9 cellular contexts compared by ENCODE assay signal in genomic region chr17:42409467-42410351, GRCh38. TPM values are rescaled to one million over a fixed set of nuclear protein-coding genes. Genes with fewer than 3 reads are reported as not detected.
DNase-seq lines count a peak whose midpoint lies in the region; ATAC-seq, FAIRE-seq and TF ChIP-seq lines count a peak whose summit lies in the region.
"Had no signal": no experiment of that assay in that cellular context is flagged by ENCODE, and none has a peak within 500 bp of the region (broad histone marks: within the 10 kb centered on the region; RNA-seq: fewer than 3 reads in every experiment).

No MANE protein-coding gene starts in this region.

- TF ChIP-seq POLR2A in heart left ventricle (IDR thresholded peaks at IDR 0.05) = no peak

- 25 to 46% (median 27%) methylated on average over 8 of the region's 8 CpGs for WGBS in adipose tissue, 3 donors
- 17 to 32% (median 24%) methylated on average over 7 to 8 of the region's 8 CpGs for WGBS in heart left ventricle, 4 donors
- WGBS in small intestine, 3 donors = 37 to 46% (median 45%) methylated on average over 8 of the region's 8 CpGs

- H3K4me1 ChIP-seq in heart left ventricle = peaks cover 37 to 100% (median 94%) of the 10 kb centered on the region in 12 donors
- H3K4me1 ChIP-seq in skeletal muscle satellite cell (ENCODE audit: control insufficient read depth, insufficient read depth, low read length) = peaks cover 72% of the 10 kb centered on the region
- H3K4me1 ChIP-seq in small intestine (ENCODE audit: control insufficient read depth in 2 of 2, insufficient read depth in 1 of 2, low read depth in 1 of 2, low read length in 1 of 2) = no peaks in the 10 kb centered on the region

- no peak for TF ChIP-seq CTCF in heart left ventricle (IDR thresholded peaks at IDR 0.05)

- no peaks in the 10 kb centered on the region for H3K27me3 ChIP-seq in heart left ventricle
- no peaks in the 10 kb centered on the region for H3K27me3 ChIP-seq in skeletal muscle satellite cell (ENCODE audit: control insufficient read depth, insufficient read depth, low read length)
- no peaks in the 10 kb centered on the region for H3K27me3 ChIP-seq in small intestine (ENCODE audit: control insufficient read depth in 2 of 2, insufficient read depth in 2 of 2, low read length in 2 of 2)

- no peak for FAIRE-seq in small intestine (lab: Jason Lieb, UNC)

- peak; percentile 80 for DNase-seq in H4 (ENCODE audit: low spot score)
- peak in 3 of 5 donors; percentile 62 to 83 (median 68) for DNase-seq in heart left ventricle
- no peak for DNase-seq in HUDEP-2 (lab: John Stamatoyannopoulos, UW; ENCODE audit: unreplicated experiment in 76 of 76)
- no peak for DNase-seq in small intestine
- DNase-seq: activated CD4-positive, CD25-positive, alpha-beta regulatory T cell had no signal

- H3K36me3 ChIP-seq in heart left ventricle (peaks cover 0 to 15% (median 6%) of the 10 kb centered on the region in 9 donors), skeletal muscle satellite cell (ENCODE audit: insufficient read depth, low read length) (peaks cover 36% of the 10 kb centered on the region), small intestine (ENCODE audit: control insufficient read depth in 2 of 2, insufficient read depth in 2 of 2, low read length in 2 of 2) (no peaks in the 10 kb centered on the region)

- H3K4me3 ChIP-seq in heart left ventricle (peak overlapping the region in 4 of 12 donors; percentile 4 to 23 (median 14)), skeletal muscle satellite cell (ENCODE audit: low read length) (peak overlapping the region; percentile 54), small intestine (ENCODE audit: low read depth in 1 of 2, low read length in 2 of 2) (no peak overlapping the region)

- intact Hi-C loops in heart left ventricle (cut with DNase I) = loop anchor here in 2 of 10 donors (2.0 to 5.0 kb wide), 2 partner anchors 13 to 108 kb away; partner anchors contain the start of gene CAVIN1 (in 1 of the 2)

- ATAC-seq in heart left ventricle (peak in 3 of 4 donors; percentile 25 to 67 (median 52)), GM18907 (IDR thresholded peaks at IDR 0.05; ENCODE audit: unreplicated experiment) (no peak), HG03457 (IDR thresholded peaks at IDR 0.05; ENCODE audit: unreplicated experiment) (no peak)

- H3K27ac ChIP-seq in adipose tissue (ENCODE audit: low read depth, low read length) (peak overlapping the region; percentile 78), heart left ventricle (peak overlapping the region; percentile 65 to 100 (median 82)), small intestine (ENCODE audit: low read depth in 1 of 2, low read length in 1 of 2) (peak overlapping the region in 1 of 2 donors; percentile 68)

- peak overlapping the region; percentile 23 for H3K9ac ChIP-seq in skeletal muscle satellite cell (ENCODE audit: low read depth, low read length)

- no peaks in the 10 kb centered on the region for H3K9me3 ChIP-seq in heart left ventricle
- H3K9me3 ChIP-seq in skeletal muscle satellite cell (replicated peaks; ENCODE audit: low read length) = no peaks in the 10 kb centered on the region
- no peaks in the 10 kb centered on the region for H3K9me3 ChIP-seq in small intestine (ENCODE audit: control insufficient read depth, low read depth)

- H3K4me2 ChIP-seq in skeletal muscle satellite cell (ENCODE audit: low read length) = peak overlapping the region; percentile 77

RNA-seq across cellular contexts. Expression of gene CAVIN1, which starts 13.3 kb away (rescaled TPM):
- total RNA-seq in H4 (2014; rRNA removed; shearing (Covaris generic)) = 53.8 and 69.6 TPM in 2 replicates
- 100 to 1,000 TPM in 2 of 3 donors, 10 to 100 TPM in 1; 30.4 to 517 (median 414) TPM for polyA plus RNA-seq in adipose tissue
- 100 to 1,000 TPM; 195 to 318 (median 253) TPM for total RNA-seq in heart left ventricle
- polyA plus RNA-seq in heart left ventricle = 100 to 1,000 TPM; 140 to 281 TPM
- total RNA-seq in skeletal muscle satellite cell (2012; rRNA removed) = 663 and 678 TPM in 2 replicates
- 10 to 100 TPM in 2 of 3 donors, 1 to 10 TPM in 1; 2.7 to 81.0 (median 12.2) TPM for polyA plus RNA-seq in small intestine

RNA-seq across cellular contexts. Expression of gene STAT3, which starts 21.5 kb away (rescaled TPM):
- total RNA-seq in H4 (2014; rRNA removed; shearing (Covaris generic)) = 72.6 and 77.5 TPM in 2 replicates
- polyA plus RNA-seq in adipose tissue = 100 to 1,000 TPM in 1 of 3 donors, 10 to 100 TPM in 2; 60.7 to 204 (median 92.9) TPM
- 100 to 1,000 TPM; 111 to 614 (median 148) TPM for total RNA-seq in heart left ventricle
- 100 to 1,000 TPM in 1 of 2 donors, 10 to 100 TPM in 1; 36.0 to 152 TPM for polyA plus RNA-seq in heart left ventricle
- 67.7 and 76.2 TPM in 2 replicates for total RNA-seq in skeletal muscle satellite cell (2012; rRNA removed)
- polyA plus RNA-seq in small intestine = 10 to 100 TPM; 49.0 to 76.5 (median 55.7) TPM

RNA-seq across cellular contexts. Expression of gene ATP6V0A1, which starts 49.0 kb away (rescaled TPM):
- 20.7 and 21.5 TPM in 2 replicates for total RNA-seq in H4 (2014; rRNA removed; shearing (Covaris generic))
- polyA plus RNA-seq in adipose tissue (10 to 100 TPM; 17.6 to 30.5 (median 25.8) TPM), heart left ventricle (10 to 100 TPM; 24.3 to 40.6 TPM), small intestine (10 to 100 TPM; 38.7 to 85.9 (median 52.4) TPM)
- 10 to 100 TPM; 30.3 to 65.9 (median 35.9) TPM for total RNA-seq in heart left ventricle
- 31.2 and 43.6 TPM in 2 replicates for total RNA-seq in skeletal muscle satellite cell (2012; rRNA removed)

Comparison
In these comparisons a context has a peak if more than half of its experiments do, and no peak if none do; other contexts are left out.
1. DNase-seq: peak in H4 (single experiment) and heart left ventricle (3 of 5); none in HUDEP-2 (0 of 76) and small intestine (single experiment).
2. ATAC-seq: peak in heart left ventricle (3 of 4); none in GM18907 (single experiment) and HG03457 (single experiment).